In genomic region chr6:109091314-109092009, GRCh38 we compare ENCODE assay signal across 10 cellular contexts. TPM values are rescaled to one million over a fixed set of nuclear protein-coding genes. Genes with fewer than 3 reads are reported as not detected.
A peak's percentile ranks its signal among the peaks of the same experiment; 100 is the strongest.
DNase-seq lines count a peak whose midpoint lies in the region; ATAC-seq and TF ChIP-seq lines count a peak whose summit lies in the region.
"Had no signal": no experiment of that assay in that cellular context is flagged by ENCODE, and none has a peak within 500 bp of the region (broad histone marks: within the 10 kb centered on the region; RNA-seq: fewer than 3 reads in every experiment).

No MANE protein-coding gene starts in this region.

- no peak overlapping the region for H2BK5ac ChIP-seq in H9 (ENCODE audit: insufficient read length, low read length)

- no peak overlapping the region for H2BK20ac ChIP-seq in H9 (ENCODE audit: low read depth, low read length, poor library complexity, severe bottlenecking)

- peaks cover 38 to 57% of the 10 kb centered on the region in 2 donors for H3K4me1 Mint-ChIP-seq in natural killer cell treated with Interleukin-12 subunit alpha and Interleukin-12 subunit beta and Interleukin-15 and Interleukin-18, amount 100 ng/mL, for 72 hours (ENCODE audit: low read depth in 2 of 2)
- peaks cover 31 to 40% of the 10 kb centered on the region in 2 experiments for H3K4me1 Mint-ChIP-seq in H9

- no CpG with 5 or more reads among the region's 5 CpGs for WGBS in H9 (ENCODE audit: extremely low coverage, insufficient read length, low lambda C conversion rate)

- H3K27me3 Mint-ChIP-seq in natural killer cell treated with Interleukin-12 subunit alpha and Interleukin-12 subunit beta and Interleukin-15 and Interleukin-18, amount 100 ng/mL, for 72 hours: no peaks in the 10 kb centered on the region
- no peaks in the 10 kb centered on the region for H3K27me3 Mint-ChIP-seq in H9 (ENCODE audit: low read depth)

- H3K9me3 ChIP-seq in BLaER1 (no peaks in the 10 kb centered on the region), Karpas-422 (ENCODE audit: low read length) (no peaks in the 10 kb centered on the region), H9 (ENCODE audit: control insufficient read depth, low read depth, low read length) (no peaks in the 10 kb centered on the region)
- H3K9me3 ChIP-seq: HAP-1 had no signal

- H4K91ac ChIP-seq in H9 (ENCODE audit: insufficient read length, low read depth, low read length): no peak overlapping the region

- no peaks in the 10 kb centered on the region for H3K36me3 Mint-ChIP-seq in natural killer cell treated with Interleukin-12 subunit alpha and Interleukin-12 subunit beta and Interleukin-15 and Interleukin-18, amount 100 ng/mL, for 72 hours
- no peaks in the 10 kb centered on the region for H3K36me3 Mint-ChIP-seq in H9 (ENCODE audit: insufficient read depth in 1 of 3, low read depth in 3 of 3)

- no peak overlapping the region for H3K18ac ChIP-seq in H9 (ENCODE audit: insufficient read length, low read depth, low read length)

- H4K20me1 ChIP-seq in BLaER1 (peaks cover 6% of the 10 kb centered on the region; the same call in 1 of the 2 replicates), Karpas-422 (ENCODE audit: insufficient read depth, low read depth, low read length) (no peaks in the 10 kb centered on the region), H9 (ENCODE audit: control insufficient read depth, insufficient read depth, insufficient read length) (no peaks in the 10 kb centered on the region)

- no peaks in the 10 kb centered on the region for H3K79me1 ChIP-seq in H9 (ENCODE audit: insufficient read depth, low read depth, low read length, poor library complexity, severe bottlenecking)

- peak overlapping the region; percentile 6 to 65 for H3K27ac Mint-ChIP-seq in natural killer cell treated with Interleukin-12 subunit alpha and Interleukin-12 subunit beta and Interleukin-15 and Interleukin-18, amount 100 ng/mL, for 72 hours
- no peak overlapping the region for H3K27ac Mint-ChIP-seq in H9

- H3K9me3 Mint-ChIP-seq in natural killer cell treated with Interleukin-12 subunit alpha and Interleukin-12 subunit beta and Interleukin-15 and Interleukin-18, amount 100 ng/mL, for 72 hours: no peaks in the 10 kb centered on the region
- no peaks in the 10 kb centered on the region; a peak in 1 of 5 replicates for H3K9me3 Mint-ChIP-seq in H9

- H2AK5ac ChIP-seq in H9 (ENCODE audit: insufficient read length, low read length): no peak overlapping the region

- no peak overlapping the region for H2BK12ac ChIP-seq in H9 (ENCODE audit: insufficient read length, low read depth, low read length)

- DNase-seq in Karpas-422: no peak
- peak; percentile 57 for DNase-seq in cerebellar cortex (ENCODE audit: low spot score)
- no peak for DNase-seq in natural killer cell treated with Interleukin-12 subunit alpha and Interleukin-12 subunit beta and Interleukin-15 and Interleukin-18, amount 100 ng/mL, for 72 hours (ENCODE audit: low spot score)
- DNase-seq in H9: no peak
- DNase-seq in NCI-H510A (lab: John Stamatoyannopoulos, UW): no peak
- DNase-seq in NCI-H146 treated with DMSO at 0.1 percent for 48 hours (lab: John Stamatoyannopoulos, UW; ENCODE audit: unreplicated experiment): no peak
- DNase-seq: DMS79 had no signal

- H3K4me2 ChIP-seq in BLaER1 (peak overlapping the region; percentile 95), Karpas-422 (ENCODE audit: low read depth, low read length, poor library complexity, severe bottlenecking) (peak overlapping the region; percentile 99), H9 (ENCODE audit: insufficient read depth, insufficient read length, low read length) (no peak overlapping the region)

- TF ChIP-seq CTCF in H9 (conservative IDR thresholded peaks at IDR 0.05): no peak

- no peak overlapping the region for H4K8ac ChIP-seq in H9 (replicated peaks; ENCODE audit: insufficient read length, low read depth, low read length)

- peak overlapping the region; percentile 96 for H3K4me3 Mint-ChIP-seq in natural killer cell treated with Interleukin-12 subunit alpha and Interleukin-12 subunit beta and Interleukin-15 and Interleukin-18, amount 100 ng/mL, for 72 hours
- no peak overlapping the region for H3K4me3 Mint-ChIP-seq in H9

- no peak overlapping the region for H2BK15ac ChIP-seq in H9 (ENCODE audit: low read depth, low read length)

- H3K23me2 ChIP-seq in H9 (ENCODE audit: insufficient read length, low read depth, low read length, poor library complexity, severe bottlenecking): peaks cover 10% of the 10 kb centered on the region

- no peak overlapping the region for H3K9ac ChIP-seq in BLaER1
- no peak overlapping the region for H3K9ac ChIP-seq in Karpas-422 (ENCODE audit: low read length)
- H3K9ac ChIP-seq in H9 (ENCODE audit: extremely low read depth, insufficient read length, low read length): no peak overlapping the region

- no peak overlapping the region for H4K5ac ChIP-seq in H9 (ENCODE audit: insufficient read length, low read depth, low read length)

- H3K4me1 ChIP-seq in BLaER1: peaks cover 35% of the 10 kb centered on the region
- H3K4me1 ChIP-seq in Karpas-422 (ENCODE audit: low read length): peaks cover 32% of the 10 kb centered on the region
- no peaks in the 10 kb centered on the region for H3K4me1 ChIP-seq in H9 (ENCODE audit: insufficient read depth, low read length)

- H2AFZ ChIP-seq in Karpas-422 (ENCODE audit: low read length) (no peak overlapping the region), H9 (ENCODE audit: low read length) (no peak overlapping the region)

- H3K4ac ChIP-seq in H9 (ENCODE audit: low read depth, low read length): no peak overlapping the region

- H3K79me2 ChIP-seq in Karpas-422 (ENCODE audit: low read length): peaks cover 10% of the 10 kb centered on the region
- H3K79me2 ChIP-seq in H9 (ENCODE audit: insufficient read depth, low read length): no peaks in the 10 kb centered on the region

- no peaks in the 10 kb centered on the region for H3K9me2 ChIP-seq in Karpas-422 (replicated peaks; ENCODE audit: insufficient read depth, low read length)

- no peak overlapping the region for H3K14ac ChIP-seq in H9 (ENCODE audit: insufficient read depth, low read length)

- H3K27ac ChIP-seq in BLaER1: no peak overlapping the region
- H3K27ac ChIP-seq in Karpas-422 (ENCODE audit: low read length): no peak overlapping the region
- H3K27ac ChIP-seq in H9 (ENCODE audit: insufficient read length, low read depth, low read length): no peak overlapping the region

- no peak overlapping the region for H3T11ph ChIP-seq in H9 (ENCODE audit: low read length)

- H2BK120ac ChIP-seq in H9 (ENCODE audit: low read depth, low read length, poor library complexity, severe bottlenecking): no peak overlapping the region

- H3K23ac ChIP-seq in H9 (ENCODE audit: insufficient read length, low read depth, low read length): no peak overlapping the region

- ATAC-seq in natural killer cell treated with Interleukin-12 subunit alpha and Interleukin-12 subunit beta and Interleukin-15 and Interleukin-18, amount 100 ng/mL, for 72 hours: no peak
- ATAC-seq in HG03135 (IDR thresholded peaks at IDR 0.05; ENCODE audit: unreplicated experiment): no peak

- no peak overlapping the region for H3K4me3 ChIP-seq in BLaER1
- no peak overlapping the region for H3K4me3 ChIP-seq in Karpas-422 (ENCODE audit: low read length)
- H3K4me3 ChIP-seq: HAP-1 had no signal

- H3K27me3 ChIP-seq in BLaER1 (no peaks in the 10 kb centered on the region), Karpas-422 (ENCODE audit: low read length) (no peaks in the 10 kb centered on the region), H9 (ENCODE audit: insufficient read depth, low read length) (no peaks in the 10 kb centered on the region)

- H3K56ac ChIP-seq in H9 (ENCODE audit: insufficient read length, low read depth, low read length): no peak overlapping the region

- H3K36me3 ChIP-seq in BLaER1 (no peaks in the 10 kb centered on the region), Karpas-422 (ENCODE audit: insufficient read depth, low read length) (no peaks in the 10 kb centered on the region)
- H3K36me3 ChIP-seq: HAP-1 had no signal

RNA-seq across cellular contexts. Expression of gene SESN1, which starts 3.2 kb away (rescaled TPM):
- 1.3 and 1.9 TPM in 2 replicates for total RNA-seq in Karpas-422 (2014; rRNA removed; shearing (Covaris generic); ENCODE audit: low replicate concordance)
- 1 to 10 TPM; 7.4 to 9.6 TPM for total RNA-seq in natural killer cell treated with Interleukin-12 subunit alpha and Interleukin-12 subunit beta and Interleukin-15 and Interleukin-18, amount 100 ng/mL, for 72 hours
- 16.6 and 17.5 TPM in 2 replicates for total RNA-seq in H9 (2021)

RNA-seq across cellular contexts. Expression of gene CEP57L1, which starts 3.8 kb away (rescaled TPM):
- 16.6 and 28.2 TPM in 2 replicates for total RNA-seq in Karpas-422 (2014; rRNA removed; shearing (Covaris generic); ENCODE audit: low replicate concordance)
- 10 to 100 TPM; 14.4 to 29.3 TPM for total RNA-seq in natural killer cell treated with Interleukin-12 subunit alpha and Interleukin-12 subunit beta and Interleukin-15 and Interleukin-18, amount 100 ng/mL, for 72 hours
- total RNA-seq in H9 (2021): 8.3 and 8.4 TPM in 2 replicates

Comparison
In these comparisons a context has a peak if more than half of its experiments do, and no peak if none do; other contexts are left out.
1. H3K27ac Mint-ChIP-seq: peak in natural killer cell treated with Interleukin-12 subunit alpha and Interleukin-12 subunit beta and Interleukin-15 and Interleukin-18, amount 100 ng/mL, for 72 hours (2 of 2); none in H9 (0 of 3).